Comparison of ENCODE assay signal across 15 cellular contexts in genomic region chr17:64001763-64002529, GRCh38. TPM values are rescaled to one million over a fixed set of nuclear protein-coding genes. Genes with fewer than 3 reads are reported as not detected.
DNase-seq lines count a peak whose midpoint lies in the region; ATAC-seq and TF ChIP-seq lines count a peak whose summit lies in the region.
"Had no signal": no experiment of that assay in that cellular context is flagged by ENCODE, and none has a peak within 500 bp of the region (broad histone marks: within the 10 kb centered on the region; RNA-seq: fewer than 3 reads in every experiment).

No MANE protein-coding gene starts in this region.

- H3K4me3 ChIP-seq in effector memory CD4-positive, alpha-beta T cell (ENCODE audit: insufficient read depth, low read depth, low read length, poor library complexity, severe bottlenecking): no peak overlapping the region
- no peak overlapping the region for H3K4me3 ChIP-seq in lung
- no peak overlapping the region for H3K4me3 ChIP-seq in uterus
- H3K4me3 ChIP-seq: tibial nerve had no signal

- H3K27me3 ChIP-seq in effector memory CD4-positive, alpha-beta T cell (replicated peaks; ENCODE audit: control insufficient read depth, insufficient read depth, low read length, poor library complexity, severe bottlenecking): no peaks in the 10 kb centered on the region
- no peaks in the 10 kb centered on the region for H3K27me3 ChIP-seq in lung (ENCODE audit: control insufficient read depth, insufficient read depth)
- no peaks in the 10 kb centered on the region for H3K27me3 ChIP-seq in uterus

- H3K4me3 Mint-ChIP-seq in activated naive CD4-positive, alpha-beta T cell treated with anti-CD3 and anti-CD28 coated beads, Interleukin-2, amount 10 ng/mL, durations not matched to agents 7 days and 5 days: no peak overlapping the region
- H3K4me3 Mint-ChIP-seq: B cell had no signal

- DNase-seq in activated naive CD4-positive, alpha-beta T cell treated with anti-CD3 and anti-CD28 coated beads, Interleukin-2, amount 10 ng/mL, durations not matched to agents 7 days and 5 days: peak; percentile 15
- no peak for DNase-seq in activated naive CD4-positive, alpha-beta T cell treated with anti-CD3 and anti-CD28 coated beads, Interleukin-2, amount 50 U/mL, for 16 hours
- DNase-seq in effector memory CD4-positive, alpha-beta T cell: no peak
- peak; percentile 79 for DNase-seq in lung (ENCODE audit: low spot score)
- peak in 1 of 2 donors; percentile 53 for DNase-seq in uterus
- DNase-seq in glomerular visceral epithelial cell (ENCODE audit: extremely low spot score): no peak
- DNase-seq: GF-D8, mesendoderm, NCI-H2171 treated with DMSO at 0.1 percent for 48 hours, PC-3 had no signal

- H3K9me3 ChIP-seq in effector memory CD4-positive, alpha-beta T cell (ENCODE audit: control insufficient read depth, low read length): no peaks in the 10 kb centered on the region
- H3K9me3 ChIP-seq in lung (ENCODE audit: control insufficient read depth in 2 of 2, insufficient read depth in 1 of 2, low read length in 1 of 2) (peaks cover 0 to 1% of the 10 kb centered on the region in 2 donors), uterus (no peaks in the 10 kb centered on the region)
- H3K9me3 ChIP-seq: tibial nerve had no signal

- H3K36me3 Mint-ChIP-seq in activated naive CD4-positive, alpha-beta T cell treated with anti-CD3 and anti-CD28 coated beads, Interleukin-2, amount 10 ng/mL, durations not matched to agents 7 days and 5 days: peaks cover 23% of the 10 kb centered on the region

- no peak for TF ChIP-seq POLR2A in uterus (IDR thresholded peaks at IDR 0.05)

- intact Hi-C loops in uterus (cut with DNase I; ENCODE audit: low total_unique reads): no loop called here

- no peak for TF ChIP-seq CTCF in lung (IDR thresholded peaks at IDR 0.05; ENCODE audit: control extremely low read depth, extremely low read depth)
- TF ChIP-seq CTCF in uterus (IDR thresholded peaks at IDR 0.05): no peak

- WGBS in lung, 2 donors: 55 to 80% methylated on average over 14 of the region's 14 CpGs

- H3K4me1 ChIP-seq in effector memory CD4-positive, alpha-beta T cell (ENCODE audit: control insufficient read depth, insufficient read depth, low read length, poor library complexity, severe bottlenecking): peaks cover 24% of the 10 kb centered on the region
- H3K4me1 ChIP-seq in lung (ENCODE audit: control insufficient read depth in 2 of 2, insufficient read depth in 2 of 2, low read length in 2 of 2): peaks cover 0 to 35% of the 10 kb centered on the region in 2 donors
- H3K4me1 ChIP-seq in uterus: peaks cover 0 to 6% of the 10 kb centered on the region in 2 donors

- H3K4me1 Mint-ChIP-seq in activated naive CD4-positive, alpha-beta T cell treated with anti-CD3 and anti-CD28 coated beads, Interleukin-2, amount 10 ng/mL, durations not matched to agents 7 days and 5 days: peaks cover 40% of the 10 kb centered on the region

- H3K27ac Mint-ChIP-seq in activated naive CD4-positive, alpha-beta T cell treated with anti-CD3 and anti-CD28 coated beads, Interleukin-2, amount 10 ng/mL, durations not matched to agents 7 days and 5 days: no peak overlapping the region
- H3K27ac Mint-ChIP-seq: B cell had no signal

- peaks cover 55% of the 10 kb centered on the region for H3K36me3 ChIP-seq in effector memory CD4-positive, alpha-beta T cell (ENCODE audit: control insufficient read depth, insufficient read depth, low read length)
- H3K36me3 ChIP-seq in lung (ENCODE audit: control insufficient read depth in 2 of 2, insufficient read depth in 2 of 2, low read length in 2 of 2): peaks cover 0 to 11% of the 10 kb centered on the region in 2 donors
- no peaks in the 10 kb centered on the region for H3K36me3 ChIP-seq in uterus
- H3K36me3 ChIP-seq: tibial nerve had no signal

- CTCF ChIA-PET in activated naive CD4-positive, alpha-beta T cell treated with anti-CD3 and anti-CD28 coated beads, Interleukin-2, amount 10 ng/mL, durations not matched to agents 7 days and 5 days (lab: Charles Lee): interaction anchor here (0.5 to 3.4 kb wide), 2 partner anchors 9 to 23 kb away, joined by 6 to 10 read pairs; no protein-coding TSS in a partner anchor

- peak overlapping the region; percentile 8 for H3K27ac ChIP-seq in effector memory CD4-positive, alpha-beta T cell (ENCODE audit: insufficient read depth, low read length, poor library complexity, severe bottlenecking)
- H3K27ac ChIP-seq in lung (ENCODE audit: low read depth in 1 of 2, low read length in 1 of 2) (peak overlapping the region; percentile 27 to 75), uterus (peak overlapping the region; percentile 32 to 54)

- no peaks in the 10 kb centered on the region for H3K9me3 Mint-ChIP-seq in activated naive CD4-positive, alpha-beta T cell treated with anti-CD3 and anti-CD28 coated beads, Interleukin-2, amount 10 ng/mL, durations not matched to agents 7 days and 5 days

- H3K27me3 Mint-ChIP-seq in activated naive CD4-positive, alpha-beta T cell treated with anti-CD3 and anti-CD28 coated beads, Interleukin-2, amount 10 ng/mL, durations not matched to agents 7 days and 5 days: peaks cover 22% of the 10 kb centered on the region

- ATAC-seq in lung (ENCODE audit: insufficient read depth, low FRiP score) (peak; percentile 70), HG02623 (IDR thresholded peaks at IDR 0.05; ENCODE audit: unreplicated experiment) (no peak), GM18519 (IDR thresholded peaks at IDR 0.05; ENCODE audit: low FRiP score, unreplicated experiment) (no peak)
- ATAC-seq: PC-3 had no signal

RNA-seq across cellular contexts. Expression of gene PRR29, which starts 3.8 kb away (rescaled TPM):
- total RNA-seq in lung (10 to 100 TPM in 1 of 2 donors, 1 to 10 TPM in 1; 8.8 to 36.8 TPM), uterus (1 to 10 TPM in 2 of 4 donors, under 1 TPM in 1, not detected in 1; 0.29 to 2.8 (median 1.5) TPM)
- polyA plus RNA-seq in lung: 1 to 10 TPM; 8.0 to 9.3 TPM
- total RNA-seq: B cell had no signal

RNA-seq across cellular contexts. Expression of gene ICAM2, which starts 18.5 kb away (rescaled TPM):
- 10 to 100 TPM; 58.7 to 60.3 TPM for total RNA-seq in lung
- 10 to 100 TPM; 64.1 to 77.7 TPM for polyA plus RNA-seq in lung
- total RNA-seq in uterus: 100 to 1,000 TPM in 1 of 4 donors, 10 to 100 TPM in 3; 20.6 to 108 (median 42.4) TPM
- total RNA-seq: PC-3 had no signal

RNA-seq across cellular contexts. Expression of gene SCN4A, which starts 29.2 kb away (rescaled TPM):
- total RNA-seq in lung (under 1 TPM; 0.31 to 0.49 TPM), uterus (under 1 TPM in 2 of 4 donors, not detected in 2; 0.14 to 0.24 TPM)
- under 1 TPM; 0.11 to 0.12 TPM for polyA plus RNA-seq in lung
- total RNA-seq: glomerular endothelial cell, PC-3 had no signal

Comparison
In these comparisons a context has a peak if more than half of its experiments do, and no peak if none do; other contexts are left out.
1. DNase-seq: peak in activated naive CD4-positive, alpha-beta T cell treated with anti-CD3 and anti-CD28 coated beads, Interleukin-2, amount 10 ng/mL, durations not matched to agents 7 days and 5 days (single experiment) and lung (single experiment); none in activated naive CD4-positive, alpha-beta T cell treated with anti-CD3 and anti-CD28 coated beads, Interleukin-2, amount 50 U/mL, for 16 hours (single experiment), effector memory CD4-positive, alpha-beta T cell (0 of 3) and glomerular visceral epithelial cell (single experiment).
2. Peak in every context shown above with its lines, with median percentiles within 50 percentile points of each other: H3K27ac ChIP-seq.